ENCODE assay signal across 1 cellular context in the genomic region with DNA sequence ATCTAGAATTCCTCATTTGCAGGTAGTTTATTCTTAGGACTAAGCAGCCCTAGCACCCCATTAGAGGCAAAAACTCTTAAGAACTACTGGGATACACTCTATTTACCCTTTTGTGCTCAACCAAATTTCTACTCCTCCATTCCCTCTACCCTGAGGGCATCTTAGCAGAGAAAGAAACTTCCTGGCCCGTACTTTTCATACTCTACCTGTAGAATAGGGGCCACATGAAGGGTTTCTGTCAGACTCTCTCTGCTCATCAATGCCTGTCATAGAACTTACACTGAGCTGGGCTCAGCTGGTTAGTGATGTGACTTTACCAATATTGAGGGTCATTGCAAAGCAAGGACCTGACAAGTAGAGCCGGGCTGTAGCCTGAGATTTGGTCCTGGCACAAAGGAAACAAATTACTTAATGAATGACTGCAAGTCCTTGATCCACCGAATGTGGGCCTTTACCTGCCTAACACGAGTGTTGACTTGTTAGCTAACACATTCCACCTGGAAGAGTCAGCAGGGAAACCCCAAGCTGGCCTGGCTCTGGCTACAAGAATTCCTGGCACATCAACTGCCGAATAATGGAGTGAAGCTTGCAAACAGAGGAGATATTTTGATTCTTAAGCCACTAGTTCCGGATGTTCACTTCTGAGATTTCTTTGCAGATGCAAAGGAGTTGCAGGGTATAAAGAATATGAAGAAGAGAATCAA.
TF ChIP-seq lines count a peak whose summit lies in the region.

No MANE protein-coding gene starts in this region.

TF ChIP-seq in H1, 55 proteins besides CTCF, POLR2A, EP300 and RAD21 (continued from another document):
- TF ChIP-seq, protein P1, sequence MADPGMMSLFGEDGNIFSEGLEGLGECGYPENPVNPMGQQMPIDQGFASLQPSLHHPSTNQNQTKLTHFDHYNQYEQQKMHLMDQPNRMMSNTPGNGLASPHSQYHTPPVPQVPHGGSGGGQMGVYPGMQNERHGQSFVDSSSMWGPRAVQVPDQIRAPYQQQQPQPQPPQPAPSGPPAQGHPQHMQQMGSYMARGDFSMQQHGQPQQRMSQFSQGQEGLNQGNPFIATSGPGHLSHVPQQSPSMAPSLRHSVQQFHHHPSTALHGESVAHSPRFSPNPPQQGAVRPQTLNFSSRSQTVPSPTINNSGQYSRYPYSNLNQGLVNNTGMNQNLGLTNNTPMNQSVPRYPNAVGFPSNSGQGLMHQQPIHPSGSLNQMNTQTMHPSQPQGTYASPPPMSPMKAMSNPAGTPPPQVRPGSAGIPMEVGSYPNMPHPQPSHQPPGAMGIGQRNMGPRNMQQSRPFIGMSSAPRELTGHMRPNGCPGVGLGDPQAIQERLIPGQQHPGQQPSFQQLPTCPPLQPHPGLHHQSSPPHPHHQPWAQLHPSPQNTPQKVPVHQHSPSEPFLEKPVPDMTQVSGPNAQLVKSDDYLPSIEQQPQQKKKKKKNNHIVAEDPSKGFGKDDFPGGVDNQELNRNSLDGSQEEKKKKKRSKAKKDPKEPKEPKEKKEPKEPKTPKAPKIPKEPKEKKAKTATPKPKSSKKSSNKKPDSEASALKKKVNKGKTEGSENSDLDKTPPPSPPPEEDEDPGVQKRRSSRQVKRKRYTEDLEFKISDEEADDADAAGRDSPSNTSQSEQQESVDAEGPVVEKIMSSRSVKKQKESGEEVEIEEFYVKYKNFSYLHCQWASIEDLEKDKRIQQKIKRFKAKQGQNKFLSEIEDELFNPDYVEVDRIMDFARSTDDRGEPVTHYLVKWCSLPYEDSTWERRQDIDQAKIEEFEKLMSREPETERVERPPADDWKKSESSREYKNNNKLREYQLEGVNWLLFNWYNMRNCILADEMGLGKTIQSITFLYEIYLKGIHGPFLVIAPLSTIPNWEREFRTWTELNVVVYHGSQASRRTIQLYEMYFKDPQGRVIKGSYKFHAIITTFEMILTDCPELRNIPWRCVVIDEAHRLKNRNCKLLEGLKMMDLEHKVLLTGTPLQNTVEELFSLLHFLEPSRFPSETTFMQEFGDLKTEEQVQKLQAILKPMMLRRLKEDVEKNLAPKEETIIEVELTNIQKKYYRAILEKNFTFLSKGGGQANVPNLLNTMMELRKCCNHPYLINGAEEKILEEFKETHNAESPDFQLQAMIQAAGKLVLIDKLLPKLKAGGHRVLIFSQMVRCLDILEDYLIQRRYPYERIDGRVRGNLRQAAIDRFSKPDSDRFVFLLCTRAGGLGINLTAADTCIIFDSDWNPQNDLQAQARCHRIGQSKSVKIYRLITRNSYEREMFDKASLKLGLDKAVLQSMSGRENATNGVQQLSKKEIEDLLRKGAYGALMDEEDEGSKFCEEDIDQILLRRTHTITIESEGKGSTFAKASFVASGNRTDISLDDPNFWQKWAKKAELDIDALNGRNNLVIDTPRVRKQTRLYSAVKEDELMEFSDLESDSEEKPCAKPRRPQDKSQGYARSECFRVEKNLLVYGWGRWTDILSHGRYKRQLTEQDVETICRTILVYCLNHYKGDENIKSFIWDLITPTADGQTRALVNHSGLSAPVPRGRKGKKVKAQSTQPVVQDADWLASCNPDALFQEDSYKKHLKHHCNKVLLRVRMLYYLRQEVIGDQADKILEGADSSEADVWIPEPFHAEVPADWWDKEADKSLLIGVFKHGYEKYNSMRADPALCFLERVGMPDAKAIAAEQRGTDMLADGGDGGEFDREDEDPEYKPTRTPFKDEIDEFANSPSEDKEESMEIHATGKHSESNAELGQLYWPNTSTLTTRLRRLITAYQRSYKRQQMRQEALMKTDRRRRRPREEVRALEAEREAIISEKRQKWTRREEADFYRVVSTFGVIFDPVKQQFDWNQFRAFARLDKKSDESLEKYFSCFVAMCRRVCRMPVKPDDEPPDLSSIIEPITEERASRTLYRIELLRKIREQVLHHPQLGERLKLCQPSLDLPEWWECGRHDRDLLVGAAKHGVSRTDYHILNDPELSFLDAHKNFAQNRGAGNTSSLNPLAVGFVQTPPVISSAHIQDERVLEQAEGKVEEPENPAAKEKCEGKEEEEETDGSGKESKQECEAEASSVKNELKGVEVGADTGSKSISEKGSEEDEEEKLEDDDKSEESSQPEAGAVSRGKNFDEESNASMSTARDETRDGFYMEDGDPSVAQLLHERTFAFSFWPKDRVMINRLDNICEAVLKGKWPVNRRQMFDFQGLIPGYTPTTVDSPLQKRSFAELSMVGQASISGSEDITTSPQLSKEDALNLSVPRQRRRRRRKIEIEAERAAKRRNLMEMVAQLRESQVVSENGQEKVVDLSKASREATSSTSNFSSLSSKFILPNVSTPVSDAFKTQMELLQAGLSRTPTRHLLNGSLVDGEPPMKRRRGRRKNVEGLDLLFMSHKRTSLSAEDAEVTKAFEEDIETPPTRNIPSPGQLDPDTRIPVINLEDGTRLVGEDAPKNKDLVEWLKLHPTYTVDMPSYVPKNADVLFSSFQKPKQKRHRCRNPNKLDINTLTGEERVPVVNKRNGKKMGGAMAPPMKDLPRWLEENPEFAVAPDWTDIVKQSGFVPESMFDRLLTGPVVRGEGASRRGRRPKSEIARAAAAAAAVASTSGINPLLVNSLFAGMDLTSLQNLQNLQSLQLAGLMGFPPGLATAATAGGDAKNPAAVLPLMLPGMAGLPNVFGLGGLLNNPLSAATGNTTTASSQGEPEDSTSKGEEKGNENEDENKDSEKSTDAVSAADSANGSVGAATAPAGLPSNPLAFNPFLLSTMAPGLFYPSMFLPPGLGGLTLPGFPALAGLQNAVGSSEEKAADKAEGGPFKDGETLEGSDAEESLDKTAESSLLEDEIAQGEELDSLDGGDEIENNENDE (IDR thresholded peaks at IDR 0.05; ENCODE audit: insufficient replicate concordance, low read length): no peak
- no peak for TF ChIP-seq CREB1 (IDR thresholded peaks at IDR 0.05)
